In the genomic region with DNA sequence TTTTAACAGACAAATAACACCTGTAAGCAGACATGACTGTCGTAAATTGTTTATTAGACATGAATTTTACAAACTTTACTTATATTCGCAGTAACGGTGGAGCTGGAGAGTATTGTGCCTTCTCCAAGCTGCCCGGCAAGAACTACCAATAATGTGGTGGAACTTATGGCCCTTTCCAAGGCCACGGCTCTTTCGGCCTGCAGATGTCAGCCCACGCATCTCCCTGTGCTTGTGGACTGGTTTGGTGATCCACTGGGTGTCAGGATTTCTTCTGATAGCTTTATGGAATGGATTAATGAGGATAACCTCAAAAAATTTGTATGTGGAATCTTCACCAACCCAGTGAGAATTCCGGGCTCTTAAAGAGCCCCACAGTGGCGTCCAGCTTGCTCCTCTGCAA, we compare ENCODE assay signal across 2 cellular contexts. TPM values are rescaled to one million over a fixed set of nuclear protein-coding genes. Genes with fewer than 3 reads are reported as not detected.
"Had no signal": no experiment of that assay in that cellular context is flagged by ENCODE, and none has a peak within 500 bp of the region (broad histone marks: within the 10 kb centered on the region; RNA-seq: fewer than 3 reads in every experiment).

No MANE protein-coding gene starts in this region.

RNA-seq across cellular contexts. Expression of a gene that starts 30.9 kb away (rescaled TPM):
- total RNA-seq: PC-3, Peyer's patch had no signal
